In the genomic region with DNA sequence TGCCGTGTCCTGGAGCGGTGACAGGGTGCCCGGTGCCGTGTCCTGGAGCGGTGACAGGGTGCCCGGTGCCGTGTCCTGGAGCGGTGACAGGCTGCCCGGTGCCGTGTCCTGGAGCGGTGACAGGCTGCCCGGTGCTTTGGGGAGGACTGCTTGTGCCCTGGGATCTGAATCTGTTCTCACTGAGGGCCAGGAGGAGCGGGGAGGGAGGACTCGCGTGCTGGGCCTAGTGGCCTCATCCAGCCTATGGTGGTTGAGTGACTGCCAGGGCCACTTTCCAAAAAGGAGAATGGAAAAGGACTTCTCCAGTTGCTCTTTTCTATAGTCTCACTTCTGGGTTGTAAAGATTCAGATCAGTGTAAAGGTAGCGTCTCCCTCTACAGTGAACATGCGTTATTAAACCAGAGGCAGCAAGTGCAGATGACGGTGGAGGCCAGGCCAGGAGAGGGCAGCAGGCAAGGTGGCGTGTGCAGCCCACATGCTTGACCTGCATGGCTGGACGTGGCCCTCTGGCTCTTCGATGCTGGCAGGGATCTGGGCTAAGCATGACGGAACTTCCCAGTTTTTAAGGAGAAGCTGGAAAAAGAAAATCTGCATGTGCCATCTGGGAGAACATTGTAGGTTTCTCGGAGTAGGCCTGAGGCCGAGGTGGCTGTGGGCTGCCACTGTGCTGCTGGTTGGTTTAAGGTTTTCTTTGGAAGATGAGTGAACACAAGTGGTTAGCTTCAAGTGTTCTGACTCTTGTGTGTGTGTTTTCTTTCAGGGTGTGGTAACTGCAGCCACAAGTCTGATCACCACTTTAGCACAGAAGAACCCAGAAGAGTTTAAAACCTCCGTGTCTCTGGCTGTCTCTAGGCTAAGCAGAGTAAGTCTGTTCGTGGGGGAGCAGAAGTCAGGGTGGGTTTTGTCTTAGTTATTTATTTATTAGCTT, we compare ENCODE assay signal across 15 cellular contexts. TPM values are rescaled to one million over a fixed set of nuclear protein-coding genes. Genes with fewer than 3 reads are reported as not detected.
DNase-seq lines count a peak whose midpoint lies in the region; ATAC-seq and TF ChIP-seq lines count a peak whose summit lies in the region.
"Had no signal": no experiment of that assay in that cellular context is flagged by ENCODE, and none has a peak within 500 bp of the region (broad histone marks: within the 10 kb centered on the region; RNA-seq: fewer than 3 reads in every experiment).

No MANE protein-coding gene starts in this region.

- H3K4me3 ChIP-seq in cardiac muscle cell (no peak overlapping the region), lower lobe of right lung (no peak overlapping the region), upper lobe of right lung (no peak overlapping the region)
- H3K4me3 ChIP-seq: suprapubic skin had no signal

- intact Hi-C loops in left ventricle myocardium superior (cut with micrococcal nuclease) (no loop called here), lower lobe of right lung (cut with DNase I) (no loop called here), upper lobe of right lung (cut with DNase I) (no loop called here)

- H3K27me3 ChIP-seq in cardiac muscle cell (no peaks in the 10 kb centered on the region), lower lobe of right lung (ENCODE audit: low read depth) (no peaks in the 10 kb centered on the region), upper lobe of right lung (no peaks in the 10 kb centered on the region)
- H3K27me3 ChIP-seq: suprapubic skin had no signal

- H3K27ac ChIP-seq in cardiac muscle cell (peak overlapping the region; percentile 23), lower lobe of right lung (peak overlapping the region; percentile 46), upper lobe of right lung (peak overlapping the region; percentile 6)
- H3K27ac ChIP-seq: epithelial cell of prostate, suprapubic skin had no signal

- no peaks in the 10 kb centered on the region for H3K4me1 ChIP-seq in cardiac muscle cell (ENCODE audit: low read depth)
- H3K4me1 ChIP-seq in lower lobe of right lung = peaks cover 26% of the 10 kb centered on the region
- H3K4me1 ChIP-seq in upper lobe of right lung = no peaks in the 10 kb centered on the region

- DNase-seq in cardiac muscle cell (ENCODE audit: low read depth in 1 of 2, low spot score in 1 of 2) (no peak), left ventricle myocardium superior (no peak), cerebellum (ENCODE audit: low spot score) (peak; percentile 68), lower lobe of right lung (no peak), upper lobe of right lung (no peak), dermis blood vessel endothelial cell (no peak), NCI-H1092 (lab: John Stamatoyannopoulos, UW) (no peak), middle frontal gyrus (ENCODE audit: extremely low spot score, low spot score) (no peak)
- DNase-seq: activated naive CD4-positive, alpha-beta T cell treated with anti-CD3 and anti-CD28 coated beads for 36 hours; DMS153; hippocampal formation had no signal

- ATAC-seq in left ventricle myocardium superior (no peak), lower lobe of right lung (peak; percentile 66 to 75), upper lobe of right lung (peak; percentile 70)

- TF ChIP-seq CTCF in cardiac muscle cell (IDR thresholded peaks at IDR 0.05; ENCODE audit: low read depth, low read length) (peak; percentile 2), lower lobe of right lung (IDR thresholded peaks at IDR 0.05) (peak; percentile 18), upper lobe of right lung (IDR thresholded peaks at IDR 0.05) (no peak)

- H3K36me3 ChIP-seq in cardiac muscle cell (peaks cover 27% of the 10 kb centered on the region), lower lobe of right lung (peaks cover 77% of the 10 kb centered on the region), upper lobe of right lung (peaks cover 82% of the 10 kb centered on the region)

- H3K9me3 ChIP-seq in cardiac muscle cell (ENCODE audit: low read depth) (no peaks in the 10 kb centered on the region), lower lobe of right lung (no peaks in the 10 kb centered on the region), upper lobe of right lung (no peaks in the 10 kb centered on the region)
- H3K9me3 ChIP-seq: suprapubic skin had no signal

RNA-seq across cellular contexts. Expression of a gene that starts 55.0 kb away (rescaled TPM):
- total RNA-seq in cardiac muscle cell = 54.7 and 77.6 TPM in 2 replicates
- 47.6 and 67.6 TPM in 2 replicates for polyA plus RNA-seq in cardiac muscle cell
- total RNA-seq in left ventricle myocardium superior = 42.6 TPM
- total RNA-seq in cerebellum = 51.6 TPM
- total RNA-seq in lower lobe of right lung = 130 TPM
- 92.0 TPM for total RNA-seq in upper lobe of right lung
- total RNA-seq in dermis blood vessel endothelial cell = 51.1 and 57.9 TPM in 2 replicates

RNA-seq across cellular contexts. Expression of a gene that starts 55.8 kb away (rescaled TPM):
- total RNA-seq in cardiac muscle cell (not detected in 2 replicates), left ventricle myocardium superior (not detected), cerebellum (under 0.01 TPM), lower lobe of right lung (0.09 TPM), upper lobe of right lung (not detected), dermis blood vessel endothelial cell (not detected in 2 replicates)
- not detected in 2 replicates for polyA plus RNA-seq in cardiac muscle cell
- total RNA-seq: activated naive CD4-positive, alpha-beta T cell treated with anti-CD3 and anti-CD28 coated beads for 36 hours; HT1080; lung microvascular endothelial cell had no signal
